9 cellular contexts compared by ENCODE assay signal in the genomic region with DNA sequence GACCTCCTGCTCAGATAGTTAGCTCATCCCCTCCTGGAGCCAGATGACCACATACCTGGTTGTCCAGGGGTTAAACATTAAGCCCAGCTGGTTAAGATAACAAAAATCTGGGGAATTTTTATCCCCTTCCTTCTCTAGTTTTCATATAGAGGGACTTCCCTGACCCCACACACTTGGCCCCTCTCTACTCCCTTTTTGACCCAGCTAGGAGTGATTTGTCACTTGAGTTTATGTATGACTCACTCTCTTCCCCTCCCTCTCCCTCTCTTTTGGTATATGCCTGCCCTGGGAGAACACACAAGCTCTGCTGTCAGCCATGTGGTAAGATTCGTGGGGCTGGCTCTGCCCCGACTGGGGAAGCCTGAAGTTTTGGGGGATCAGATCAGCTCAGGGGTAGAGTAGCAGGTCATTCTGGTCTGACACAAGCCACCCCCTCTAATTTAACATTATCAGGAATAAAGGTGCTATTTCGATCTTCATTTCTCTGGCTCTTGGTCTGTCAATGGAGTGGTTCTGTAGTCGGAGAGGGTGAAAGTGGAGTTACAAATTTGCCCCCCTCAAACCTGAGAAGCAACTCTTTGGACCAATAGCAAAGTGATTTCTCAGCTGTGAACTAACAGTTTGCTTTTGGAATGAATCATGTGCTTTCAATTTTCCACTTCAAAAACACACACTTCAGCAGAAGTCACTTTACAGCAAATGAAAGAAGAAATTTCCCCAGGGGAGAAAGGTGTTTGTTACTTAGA.
A peak's percentile ranks its signal among the peaks of the same experiment; 100 is the strongest.
DNase-seq lines count a peak whose midpoint lies in the region; ATAC-seq, FAIRE-seq and TF ChIP-seq lines count a peak whose summit lies in the region.
"Had no signal": no experiment of that assay in that cellular context is flagged by ENCODE, and none has a peak within 500 bp of the region (broad histone marks: within the 10 kb centered on the region; RNA-seq: fewer than 3 reads in every experiment).

No MANE protein-coding gene starts in this region.

- peaks cover 99% of the 10 kb centered on the region for H3K4me1 ChIP-seq in OCI-LY3 (ENCODE audit: low read length)
- H3K4me1 ChIP-seq in pancreas, result peaks cover 0 to 5% (median 0%) of the 10 kb centered on the region in 3 donors

- H3K36me3 ChIP-seq in OCI-LY3 (replicated peaks; ENCODE audit: low read depth, low read length) (no peaks in the 10 kb centered on the region), pancreas (no peaks in the 10 kb centered on the region)

- H2AFZ ChIP-seq in OCI-LY3 (ENCODE audit: low read depth, low read length), result no peak overlapping the region

- POLR2A ChIA-PET in activated CD4-positive, alpha-beta T cell treated with anti-CD3 and anti-CD28 coated beads for 36 hours (lab: Charles Lee), result no interaction called here
- POLR2A ChIA-PET in activated CD4-positive, alpha-beta T cell treated with anti-CD3 and anti-CD28 coated beads, Interleukin-2, amount 10 ng/mL, durations not matched to agents 7 days and 5 days (lab: Charles Lee), result no interaction called here

- no peaks in the 10 kb centered on the region for H4K20me1 ChIP-seq in OCI-LY3 (ENCODE audit: insufficient read depth, low read length)

- DNase-seq in activated CD4-positive, alpha-beta T cell treated with anti-CD3 and anti-CD28 coated beads for 36 hours, result peak; percentile 39
- no peak for DNase-seq in activated CD4-positive, alpha-beta T cell treated with anti-CD3 and anti-CD28 coated beads, Interleukin-2, amount 10 ng/mL, durations not matched to agents 7 days and 5 days
- DNase-seq in pancreas, result no peak
- DNase-seq in COR-L47 (lab: John Stamatoyannopoulos, UW), result no peak
- DNase-seq in NK-92 treated with Interleukin-12 subunit alpha and Interleukin-12 subunit beta, amount 100 ng/mL, for 24 hours (lab: John Stamatoyannopoulos, UW), result no peak
- no peak for DNase-seq in hepatic stellate cell (ENCODE audit: low spot score)
- DNase-seq: left cardiac atrium had no signal

- peak overlapping the region; percentile 83 for H3K4me2 ChIP-seq in OCI-LY3 (ENCODE audit: low read length)

- H3K27me3 Mint-ChIP-seq in activated CD4-positive, alpha-beta T cell treated with anti-CD3 and anti-CD28 coated beads for 36 hours, result peaks cover 22% of the 10 kb centered on the region
- H3K27me3 Mint-ChIP-seq in activated CD4-positive, alpha-beta T cell treated with anti-CD3 and anti-CD28 coated beads, Interleukin-2, amount 10 ng/mL, durations not matched to agents 7 days and 5 days, result no peaks in the 10 kb centered on the region

- H3K4me3 ChIP-seq in OCI-LY3 (ENCODE audit: low read length) (peak overlapping the region; percentile 65), pancreas (no peak overlapping the region)

- no peaks in the 10 kb centered on the region for H3K9me3 Mint-ChIP-seq in activated CD4-positive, alpha-beta T cell treated with anti-CD3 and anti-CD28 coated beads for 36 hours (ENCODE audit: low read depth)
- H3K9me3 Mint-ChIP-seq in activated CD4-positive, alpha-beta T cell treated with anti-CD3 and anti-CD28 coated beads, Interleukin-2, amount 10 ng/mL, durations not matched to agents 7 days and 5 days, result peaks cover 4% of the 10 kb centered on the region

- H3K9me3 ChIP-seq in OCI-LY3 (ENCODE audit: insufficient read depth, low read length), result no peaks in the 10 kb centered on the region
- no peaks in the 10 kb centered on the region for H3K9me3 ChIP-seq in pancreas

- H3K27me3 ChIP-seq in OCI-LY3 (ENCODE audit: low read depth, low read length) (no peaks in the 10 kb centered on the region), pancreas (peaks cover 0 to 9% (median 0%) of the 10 kb centered on the region in 4 donors)

- FAIRE-seq in pancreas (lab: Jason Lieb, UNC), result no peak

- intact Hi-C loops in activated CD4-positive, alpha-beta T cell treated with anti-CD3 and anti-CD28 coated beads for 36 hours (cut with DNase I, micrococcal nuclease), result loop anchor here in 1 of 2 experiments (5.0 kb wide), 2 partner anchors 417 to 933 kb away; a partner anchor contains a TSS
- intact Hi-C loops in pancreas (cut with DNase I), result no loop called here

- no peak overlapping the region for H3K4me3 Mint-ChIP-seq in activated CD4-positive, alpha-beta T cell treated with anti-CD3 and anti-CD28 coated beads for 36 hours
- no peak overlapping the region for H3K4me3 Mint-ChIP-seq in activated CD4-positive, alpha-beta T cell treated with anti-CD3 and anti-CD28 coated beads, Interleukin-2, amount 10 ng/mL, durations not matched to agents 7 days and 5 days

- peak overlapping the region; percentile 77 for H3K27ac Mint-ChIP-seq in activated CD4-positive, alpha-beta T cell treated with anti-CD3 and anti-CD28 coated beads for 36 hours
- no peak overlapping the region for H3K27ac Mint-ChIP-seq in activated CD4-positive, alpha-beta T cell treated with anti-CD3 and anti-CD28 coated beads, Interleukin-2, amount 10 ng/mL, durations not matched to agents 7 days and 5 days

- peak; percentile 91 for ATAC-seq in activated CD4-positive, alpha-beta T cell treated with anti-CD3 and anti-CD28 coated beads for 36 hours
- ATAC-seq in HG02759 (IDR thresholded peaks at IDR 0.05; ENCODE audit: unreplicated experiment) (peak; percentile 72), pancreas (peak in 3 of 4 donors; percentile 78 to 90 (median 80))

- H3K27ac ChIP-seq in OCI-LY3 (ENCODE audit: low read length) (peak overlapping the region; percentile 98), pancreas (peak overlapping the region in 2 of 4 donors; percentile 36 to 55)

- no peak for TF ChIP-seq CTCF in OCI-LY3 (IDR thresholded peaks at IDR 0.05; ENCODE audit: low read depth, low read length)
- TF ChIP-seq CTCF in pancreas (IDR thresholded peaks at IDR 0.05), result no peak

- no peaks in the 10 kb centered on the region for H3K36me3 Mint-ChIP-seq in activated CD4-positive, alpha-beta T cell treated with anti-CD3 and anti-CD28 coated beads for 36 hours (ENCODE audit: low read depth)
- H3K36me3 Mint-ChIP-seq in activated CD4-positive, alpha-beta T cell treated with anti-CD3 and anti-CD28 coated beads, Interleukin-2, amount 10 ng/mL, durations not matched to agents 7 days and 5 days (ENCODE audit: low read depth), result no peaks in the 10 kb centered on the region

- H3K4me1 Mint-ChIP-seq in activated CD4-positive, alpha-beta T cell treated with anti-CD3 and anti-CD28 coated beads for 36 hours, result peaks cover 25% of the 10 kb centered on the region
- H3K4me1 Mint-ChIP-seq in activated CD4-positive, alpha-beta T cell treated with anti-CD3 and anti-CD28 coated beads, Interleukin-2, amount 10 ng/mL, durations not matched to agents 7 days and 5 days, result peaks cover 6% of the 10 kb centered on the region

- CTCF ChIA-PET in activated CD4-positive, alpha-beta T cell treated with anti-CD3 and anti-CD28 coated beads for 36 hours (lab: Charles Lee), result interaction anchor here (1.1 kb wide), 1 partner anchor 10 kb away, joined by 4 read pairs; no protein-coding TSS in a partner anchor
- CTCF ChIA-PET in activated CD4-positive, alpha-beta T cell treated with anti-CD3 and anti-CD28 coated beads, Interleukin-2, amount 10 ng/mL, durations not matched to agents 7 days and 5 days (lab: Charles Lee), result no interaction called here

- peak overlapping the region; percentile 85 for H3K9ac ChIP-seq in OCI-LY3 (ENCODE audit: low read length)

- H3K79me2 ChIP-seq in OCI-LY3 (ENCODE audit: low read length), result no peaks in the 10 kb centered on the region

- 18 to 35% methylated on average over 4 of the region's 4 CpGs for WGBS in pancreas, 2 donors
